ENCODE assay signal across 1 cellular context in the genomic region with DNA sequence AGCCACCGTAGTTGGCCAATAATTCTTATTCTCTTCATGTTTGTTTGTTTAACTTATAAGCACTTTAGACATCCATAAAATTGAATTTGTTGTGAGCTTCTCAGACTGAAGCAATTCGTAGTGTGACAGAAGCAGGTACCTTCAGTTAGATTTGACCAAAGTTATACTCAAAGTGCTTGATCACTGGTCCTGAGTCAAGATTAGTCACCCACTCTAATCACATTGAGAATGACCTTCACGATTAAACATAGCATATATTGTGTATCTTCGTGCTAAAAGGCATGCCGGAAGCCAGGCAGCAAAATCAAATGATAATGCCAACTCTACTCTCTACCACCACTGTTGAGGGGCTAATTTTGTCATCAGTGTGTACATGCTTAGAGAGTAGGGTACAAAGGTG.
TF ChIP-seq lines count a peak whose summit lies in the region.

No MANE protein-coding gene starts in this region.

TF ChIP-seq in GM23338, 12 proteins besides CTCF, POLR2A, EP300 and RAD21 (continued from another document):
- TF ChIP-seq, protein P1, sequence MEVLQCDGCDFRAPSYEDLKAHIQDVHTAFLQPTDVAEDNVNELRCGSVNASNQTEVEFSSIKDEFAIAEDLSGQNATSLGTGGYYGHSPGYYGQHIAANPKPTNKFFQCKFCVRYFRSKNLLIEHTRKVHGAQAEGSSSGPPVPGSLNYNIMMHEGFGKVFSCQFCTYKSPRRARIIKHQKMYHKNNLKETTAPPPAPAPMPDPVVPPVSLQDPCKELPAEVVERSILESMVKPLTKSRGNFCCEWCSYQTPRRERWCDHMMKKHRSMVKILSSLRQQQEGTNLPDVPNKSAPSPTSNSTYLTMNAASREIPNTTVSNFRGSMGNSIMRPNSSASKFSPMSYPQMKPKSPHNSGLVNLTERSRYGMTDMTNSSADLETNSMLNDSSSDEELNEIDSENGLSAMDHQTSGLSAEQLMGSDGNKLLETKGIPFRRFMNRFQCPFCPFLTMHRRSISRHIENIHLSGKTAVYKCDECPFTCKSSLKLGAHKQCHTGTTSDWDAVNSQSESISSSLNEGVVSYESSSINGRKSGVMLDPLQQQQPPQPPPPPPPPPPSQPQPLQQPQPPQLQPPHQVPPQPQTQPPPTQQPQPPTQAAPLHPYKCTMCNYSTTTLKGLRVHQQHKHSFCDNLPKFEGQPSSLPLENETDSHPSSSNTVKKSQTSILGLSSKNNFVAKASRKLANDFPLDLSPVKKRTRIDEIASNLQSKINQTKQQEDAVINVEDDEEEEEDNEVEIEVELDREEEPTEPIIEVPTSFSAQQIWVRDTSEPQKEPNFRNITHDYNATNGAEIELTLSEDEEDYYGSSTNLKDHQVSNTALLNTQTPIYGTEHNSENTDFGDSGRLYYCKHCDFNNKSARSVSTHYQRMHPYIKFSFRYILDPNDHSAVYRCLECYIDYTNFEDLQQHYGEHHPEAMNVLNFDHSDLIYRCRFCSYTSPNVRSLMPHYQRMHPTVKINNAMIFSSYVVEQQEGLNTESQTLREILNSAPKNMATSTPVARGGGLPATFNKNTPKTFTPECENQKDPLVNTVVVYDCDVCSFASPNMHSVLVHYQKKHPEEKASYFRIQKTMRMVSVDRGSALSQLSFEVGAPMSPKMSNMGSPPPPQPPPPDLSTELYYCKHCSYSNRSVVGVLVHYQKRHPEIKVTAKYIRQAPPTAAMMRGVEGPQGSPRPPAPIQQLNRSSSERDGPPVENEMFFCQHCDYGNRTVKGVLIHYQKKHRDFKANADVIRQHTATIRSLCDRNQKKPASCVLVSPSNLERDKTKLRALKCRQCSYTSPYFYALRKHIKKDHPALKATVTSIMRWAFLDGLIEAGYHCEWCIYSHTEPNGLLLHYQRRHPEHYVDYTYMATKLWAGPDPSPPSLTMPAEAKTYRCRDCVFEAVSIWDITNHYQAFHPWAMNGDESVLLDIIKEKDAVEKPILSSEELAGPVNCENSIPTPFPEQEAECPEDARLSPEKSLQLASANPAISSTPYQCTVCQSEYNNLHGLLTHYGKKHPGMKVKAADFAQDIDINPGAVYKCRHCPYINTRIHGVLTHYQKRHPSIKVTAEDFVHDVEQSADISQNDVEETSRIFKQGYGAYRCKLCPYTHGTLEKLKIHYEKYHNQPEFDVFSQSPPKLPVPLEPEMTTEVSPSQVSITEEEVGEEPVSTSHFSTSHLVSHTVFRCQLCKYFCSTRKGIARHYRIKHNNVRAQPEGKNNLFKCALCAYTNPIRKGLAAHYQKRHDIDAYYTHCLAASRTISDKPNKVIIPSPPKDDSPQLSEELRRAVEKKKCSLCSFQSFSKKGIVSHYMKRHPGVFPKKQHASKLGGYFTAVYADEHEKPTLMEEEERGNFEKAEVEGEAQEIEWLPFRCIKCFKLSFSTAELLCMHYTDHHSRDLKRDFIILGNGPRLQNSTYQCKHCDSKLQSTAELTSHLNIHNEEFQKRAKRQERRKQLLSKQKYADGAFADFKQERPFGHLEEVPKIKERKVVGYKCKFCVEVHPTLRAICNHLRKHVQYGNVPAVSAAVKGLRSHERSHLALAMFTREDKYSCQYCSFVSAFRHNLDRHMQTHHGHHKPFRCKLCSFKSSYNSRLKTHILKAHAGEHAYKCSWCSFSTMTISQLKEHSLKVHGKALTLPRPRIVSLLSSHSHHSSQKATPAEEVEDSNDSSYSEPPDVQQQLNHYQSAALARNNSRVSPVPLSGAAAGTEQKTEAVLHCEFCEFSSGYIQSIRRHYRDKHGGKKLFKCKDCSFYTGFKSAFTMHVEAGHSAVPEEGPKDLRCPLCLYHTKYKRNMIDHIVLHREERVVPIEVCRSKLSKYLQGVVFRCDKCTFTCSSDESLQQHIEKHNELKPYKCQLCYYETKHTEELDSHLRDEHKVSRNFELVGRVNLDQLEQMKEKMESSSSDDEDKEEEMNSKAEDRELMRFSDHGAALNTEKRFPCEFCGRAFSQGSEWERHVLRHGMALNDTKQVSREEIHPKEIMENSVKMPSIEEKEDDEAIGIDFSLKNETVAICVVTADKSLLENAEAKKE (CRISPR knock-in tag; IDR thresholded peaks at IDR 0.05) = no peak
- no peak for TF ChIP-seq JUNB (IDR thresholded peaks at IDR 0.05; ENCODE audit: unreplicated experiment)
- no peak for TF ChIP-seq STAT1 (IDR thresholded peaks at IDR 0.05; ENCODE audit: unreplicated experiment)
